In genomic region chr5:113520899-113521298, GRCh38 we compare ENCODE assay signal across 22 cellular contexts.
"Had no signal": no experiment of that assay in that cellular context is flagged by ENCODE, and none has a peak within 500 bp of the region (broad histone marks: within the 10 kb centered on the region; RNA-seq: fewer than 3 reads in every experiment).

No MANE protein-coding gene starts in this region.

- H3K27ac Mint-ChIP-seq: activated T-cell treated with anti-CD3 and anti-CD28 coated beads, Interleukin-2, amount 50 U/mL, for 72 hours; neural progenitor cell; progenitor cell of endocrine pancreas; stimulated activated naive B cell treated with anti-CD40 and anti-IgM and Interleukin-4, amounts not matched to agents 10 μg/mL and 1 μg/mL and 100 μg/mL, for 72 hours had no signal

- H3K9me3 ChIP-seq: ascending aorta, left lung, sigmoid colon, thoracic aorta, upper lobe of left lung had no signal

- H3K27ac ChIP-seq: ascending aorta, foreskin keratinocyte, left lung, neural progenitor cell, sigmoid colon, thoracic aorta, upper lobe of left lung had no signal

- ATAC-seq: left lung; naive thymus-derived CD8-positive, alpha-beta T cell had no signal

- H3K27me3 ChIP-seq: ascending aorta, foreskin keratinocyte, left lung, neural progenitor cell, sigmoid colon, upper lobe of left lung had no signal

- DNase-seq: activated CD8-positive, alpha-beta memory T cell treated with anti-CD3 and anti-CD28 coated beads, Interleukin-2, amount 50 U/mL, for 4 hours; activated gamma-delta T cell; activated naive CD4-positive, alpha-beta T cell treated with anti-CD3 and anti-CD28 coated beads, Interleukin-2, amount 50 U/mL, for 16 hours; central memory CD4-positive, alpha-beta T cell; dermis blood vessel endothelial cell; effector CD8-positive, alpha-beta T cell; kidney glomerular epithelial cell; left lung; naive thymus-derived CD8-positive, alpha-beta T cell; retina; sigmoid colon; T-helper 9 cell; upper lobe of left lung had no signal

- H3K4me1 Mint-ChIP-seq: neural progenitor cell had no signal

- H3K4me2 ChIP-seq: neural progenitor cell, smooth muscle cell had no signal

- H2AFZ ChIP-seq: neural progenitor cell had no signal

- H3K4me3 Mint-ChIP-seq: naive thymus-derived CD8-positive, alpha-beta T cell; neural progenitor cell; stimulated activated naive B cell treated with anti-CD40 and anti-IgM and Interleukin-4, amounts not matched to agents 10 μg/mL and 1 μg/mL and 100 μg/mL, for 72 hours had no signal

- H3K9me3 Mint-ChIP-seq: activated T-cell treated with anti-CD3 and anti-CD28 coated beads, Interleukin-2, amount 50 U/mL, for 72 hours; naive thymus-derived CD8-positive, alpha-beta T cell; neural progenitor cell had no signal

- H3K36me3 ChIP-seq: neural progenitor cell, thoracic aorta had no signal

- H3K27me3 Mint-ChIP-seq: naive thymus-derived CD8-positive, alpha-beta T cell; progenitor cell of endocrine pancreas; stimulated activated naive B cell treated with anti-CD40 and anti-IgM and Interleukin-4, amounts not matched to agents 10 μg/mL and 1 μg/mL and 100 μg/mL, for 72 hours had no signal

- H3K4me3 ChIP-seq: ascending aorta, left lung, lung, neural progenitor cell, sigmoid colon, smooth muscle cell, thoracic aorta, upper lobe of left lung had no signal

- H3K9ac ChIP-seq: neural progenitor cell had no signal

- H3K4me1 ChIP-seq: neural progenitor cell had no signal
